Comparison of ENCODE assay signal across 1 cellular context in genomic region chr13:41008349-41008980, GRCh38.
TF ChIP-seq lines count a peak whose summit lies in the region.

No MANE protein-coding gene starts in this region.

TF ChIP-seq in GM12878, 131 proteins besides CTCF, POLR2A, EP300 and RAD21 (continued from another document and continues in another):
- TF ChIP-seq, protein P1, sequence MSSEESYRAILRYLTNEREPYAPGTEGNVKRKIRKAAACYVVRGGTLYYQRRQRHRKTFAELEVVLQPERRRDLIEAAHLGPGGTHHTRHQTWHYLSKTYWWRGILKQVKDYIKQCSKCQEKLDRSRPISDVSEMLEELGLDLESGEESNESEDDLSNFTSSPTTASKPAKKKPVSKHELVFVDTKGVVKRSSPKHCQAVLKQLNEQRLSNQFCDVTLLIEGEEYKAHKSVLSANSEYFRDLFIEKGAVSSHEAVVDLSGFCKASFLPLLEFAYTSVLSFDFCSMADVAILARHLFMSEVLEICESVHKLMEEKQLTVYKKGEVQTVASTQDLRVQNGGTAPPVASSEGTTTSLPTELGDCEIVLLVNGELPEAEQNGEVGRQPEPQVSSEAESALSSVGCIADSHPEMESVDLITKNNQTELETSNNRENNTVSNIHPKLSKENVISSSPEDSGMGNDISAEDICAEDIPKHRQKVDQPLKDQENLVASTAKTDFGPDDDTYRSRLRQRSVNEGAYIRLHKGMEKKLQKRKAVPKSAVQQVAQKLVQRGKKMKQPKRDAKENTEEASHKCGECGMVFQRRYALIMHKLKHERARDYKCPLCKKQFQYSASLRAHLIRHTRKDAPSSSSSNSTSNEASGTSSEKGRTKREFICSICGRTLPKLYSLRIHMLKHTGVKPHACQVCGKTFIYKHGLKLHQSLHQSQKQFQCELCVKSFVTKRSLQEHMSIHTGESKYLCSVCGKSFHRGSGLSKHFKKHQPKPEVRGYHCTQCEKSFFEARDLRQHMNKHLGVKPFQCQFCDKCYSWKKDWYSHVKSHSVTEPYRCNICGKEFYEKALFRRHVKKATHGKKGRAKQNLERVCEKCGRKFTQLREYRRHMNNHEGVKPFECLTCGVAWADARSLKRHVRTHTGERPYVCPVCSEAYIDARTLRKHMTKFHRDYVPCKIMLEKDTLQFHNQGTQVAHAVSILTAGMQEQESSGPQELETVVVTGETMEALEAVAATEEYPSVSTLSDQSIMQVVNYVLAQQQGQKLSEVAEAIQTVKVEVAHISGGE (CRISPR knock-in tag; IDR thresholded peaks at IDR 0.05), result no peak
- TF ChIP-seq MYB (IDR thresholded peaks at IDR 0.05; ENCODE audit: borderline replicate concordance, low read depth, low read length) (no peak), CREB1 (IDR thresholded peaks at IDR 0.05; ENCODE audit: low read depth) (peak; percentile 41; the same call in 1 of the 2 replicates), LARP7 (IDR thresholded peaks at IDR 0.05) (no peak), MTA2 (IDR thresholded peaks at IDR 0.05; ENCODE audit: low read depth) (no peak), MTA3 (IDR thresholded peaks at IDR 0.05; ENCODE audit: borderline replicate concordance, low read length) (no peak), RBBP5 (conservative IDR thresholded peaks at IDR 0.05) (no peak), FOXK2 (IDR thresholded peaks at IDR 0.05) (no peak), CREM (IDR thresholded peaks at IDR 0.05; ENCODE audit: low read depth) (peak; percentile 47; the same call in 1 of the 2 replicates), MEF2A (IDR thresholded peaks at IDR 0.05; ENCODE audit: insufficient read depth, low read depth, low read length) (no peak), HDGF (IDR thresholded peaks at IDR 0.05) (no peak), HDAC2 (IDR thresholded peaks at IDR 0.05) (no peak), IKZF2 (IDR thresholded peaks at IDR 0.05) (no peak), NR2C2 (IDR thresholded peaks at IDR 0.05; ENCODE audit: borderline replicate concordance, control insufficient read depth, insufficient read length, low read depth) (no peak), GABPA (IDR thresholded peaks at IDR 0.05; ENCODE audit: low read depth) (no peak), BCL11A (IDR thresholded peaks at IDR 0.05; ENCODE audit: low read depth, low read length) (0 out of 2 replicates have a peak, but pooled peaks have one; percentile 36), POU2F2 (IDR thresholded peaks at IDR 0.05; ENCODE audit: borderline replicate concordance, low read depth, low read length) (no peak), JUND (IDR thresholded peaks at IDR 0.05; ENCODE audit: low read depth, low read length) (no peak), SREBF1 (IDR thresholded peaks at IDR 0.05; ENCODE audit: low read length) (no peak), PAX5 (IDR thresholded peaks at IDR 0.05; ENCODE audit: borderline replicate concordance, low read depth, low read length) (no peak), KDM1A (IDR thresholded peaks at IDR 0.05; ENCODE audit: borderline replicate concordance) (no peak), TCF3 (IDR thresholded peaks at IDR 0.05; ENCODE audit: borderline replicate concordance, insufficient read depth, low read depth, low read length) (no peak), IRF5 (IDR thresholded peaks at IDR 0.05; ENCODE audit: borderline replicate concordance) (no peak), RFX5 (IDR thresholded peaks at IDR 0.05; ENCODE audit: low read depth, low read length) (no peak), NFIC (IDR thresholded peaks at IDR 0.05; ENCODE audit: low read depth, low read length) (peak; percentile 74), NRF1 (conservative IDR thresholded peaks at IDR 0.05; ENCODE audit: low read depth, low read length) (no peak), RAD51 (IDR thresholded peaks at IDR 0.05) (no peak), DPF2 (IDR thresholded peaks at IDR 0.05) (no peak), PRDM15 (CRISPR knock-in tag; IDR thresholded peaks at IDR 0.05) (no peak), NR2C1 (IDR thresholded peaks at IDR 0.05) (no peak), GATAD2B (conservative IDR thresholded peaks at IDR 0.05; ENCODE audit: low read depth) (no peak), IKZF1 (conservative IDR thresholded peaks at IDR 0.05) (no peak), NFXL1 (IDR thresholded peaks at IDR 0.05; ENCODE audit: borderline replicate concordance) (no peak), SPI1 (IDR thresholded peaks at IDR 0.05; ENCODE audit: borderline replicate concordance, insufficient read depth, low read depth, low read length) (no peak), ZNF217 (IDR thresholded peaks at IDR 0.05) (no peak), SRF (IDR thresholded peaks at IDR 0.05; ENCODE audit: low read depth in 2 of 2, low read length in 2 of 2) (no peak), EED (IDR thresholded peaks at IDR 0.05; ENCODE audit: low read depth) (no peak), JUNB (IDR thresholded peaks at IDR 0.05) (peak; percentile 93), NFYA (IDR thresholded peaks at IDR 0.05; ENCODE audit: borderline replicate concordance, low read depth, low read length) (no peak), NR2F1 (conservative IDR thresholded peaks at IDR 0.05) (no peak), TARDBP (IDR thresholded peaks at IDR 0.05; ENCODE audit: borderline replicate concordance) (no peak)
- TF ChIP-seq, protein P2, sequence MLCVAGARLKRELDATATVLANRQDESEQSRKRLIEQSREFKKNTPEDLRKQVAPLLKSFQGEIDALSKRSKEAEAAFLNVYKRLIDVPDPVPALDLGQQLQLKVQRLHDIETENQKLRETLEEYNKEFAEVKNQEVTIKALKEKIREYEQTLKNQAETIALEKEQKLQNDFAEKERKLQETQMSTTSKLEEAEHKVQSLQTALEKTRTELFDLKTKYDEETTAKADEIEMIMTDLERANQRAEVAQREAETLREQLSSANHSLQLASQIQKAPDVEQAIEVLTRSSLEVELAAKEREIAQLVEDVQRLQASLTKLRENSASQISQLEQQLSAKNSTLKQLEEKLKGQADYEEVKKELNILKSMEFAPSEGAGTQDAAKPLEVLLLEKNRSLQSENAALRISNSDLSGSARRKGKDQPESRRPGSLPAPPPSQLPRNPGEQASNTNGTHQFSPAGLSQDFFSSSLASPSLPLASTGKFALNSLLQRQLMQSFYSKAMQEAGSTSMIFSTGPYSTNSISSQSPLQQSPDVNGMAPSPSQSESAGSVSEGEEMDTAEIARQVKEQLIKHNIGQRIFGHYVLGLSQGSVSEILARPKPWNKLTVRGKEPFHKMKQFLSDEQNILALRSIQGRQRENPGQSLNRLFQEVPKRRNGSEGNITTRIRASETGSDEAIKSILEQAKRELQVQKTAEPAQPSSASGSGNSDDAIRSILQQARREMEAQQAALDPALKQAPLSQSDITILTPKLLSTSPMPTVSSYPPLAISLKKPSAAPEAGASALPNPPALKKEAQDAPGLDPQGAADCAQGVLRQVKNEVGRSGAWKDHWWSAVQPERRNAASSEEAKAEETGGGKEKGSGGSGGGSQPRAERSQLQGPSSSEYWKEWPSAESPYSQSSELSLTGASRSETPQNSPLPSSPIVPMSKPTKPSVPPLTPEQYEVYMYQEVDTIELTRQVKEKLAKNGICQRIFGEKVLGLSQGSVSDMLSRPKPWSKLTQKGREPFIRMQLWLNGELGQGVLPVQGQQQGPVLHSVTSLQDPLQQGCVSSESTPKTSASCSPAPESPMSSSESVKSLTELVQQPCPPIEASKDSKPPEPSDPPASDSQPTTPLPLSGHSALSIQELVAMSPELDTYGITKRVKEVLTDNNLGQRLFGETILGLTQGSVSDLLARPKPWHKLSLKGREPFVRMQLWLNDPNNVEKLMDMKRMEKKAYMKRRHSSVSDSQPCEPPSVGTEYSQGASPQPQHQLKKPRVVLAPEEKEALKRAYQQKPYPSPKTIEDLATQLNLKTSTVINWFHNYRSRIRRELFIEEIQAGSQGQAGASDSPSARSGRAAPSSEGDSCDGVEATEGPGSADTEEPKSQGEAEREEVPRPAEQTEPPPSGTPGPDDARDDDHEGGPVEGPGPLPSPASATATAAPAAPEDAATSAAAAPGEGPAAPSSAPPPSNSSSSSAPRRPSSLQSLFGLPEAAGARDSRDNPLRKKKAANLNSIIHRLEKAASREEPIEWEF (IDR thresholded peaks at IDR 0.05; ENCODE audit: insufficient replicate concordance, low read depth, low read length), result no peak
- TF ChIP-seq, protein P3, sequence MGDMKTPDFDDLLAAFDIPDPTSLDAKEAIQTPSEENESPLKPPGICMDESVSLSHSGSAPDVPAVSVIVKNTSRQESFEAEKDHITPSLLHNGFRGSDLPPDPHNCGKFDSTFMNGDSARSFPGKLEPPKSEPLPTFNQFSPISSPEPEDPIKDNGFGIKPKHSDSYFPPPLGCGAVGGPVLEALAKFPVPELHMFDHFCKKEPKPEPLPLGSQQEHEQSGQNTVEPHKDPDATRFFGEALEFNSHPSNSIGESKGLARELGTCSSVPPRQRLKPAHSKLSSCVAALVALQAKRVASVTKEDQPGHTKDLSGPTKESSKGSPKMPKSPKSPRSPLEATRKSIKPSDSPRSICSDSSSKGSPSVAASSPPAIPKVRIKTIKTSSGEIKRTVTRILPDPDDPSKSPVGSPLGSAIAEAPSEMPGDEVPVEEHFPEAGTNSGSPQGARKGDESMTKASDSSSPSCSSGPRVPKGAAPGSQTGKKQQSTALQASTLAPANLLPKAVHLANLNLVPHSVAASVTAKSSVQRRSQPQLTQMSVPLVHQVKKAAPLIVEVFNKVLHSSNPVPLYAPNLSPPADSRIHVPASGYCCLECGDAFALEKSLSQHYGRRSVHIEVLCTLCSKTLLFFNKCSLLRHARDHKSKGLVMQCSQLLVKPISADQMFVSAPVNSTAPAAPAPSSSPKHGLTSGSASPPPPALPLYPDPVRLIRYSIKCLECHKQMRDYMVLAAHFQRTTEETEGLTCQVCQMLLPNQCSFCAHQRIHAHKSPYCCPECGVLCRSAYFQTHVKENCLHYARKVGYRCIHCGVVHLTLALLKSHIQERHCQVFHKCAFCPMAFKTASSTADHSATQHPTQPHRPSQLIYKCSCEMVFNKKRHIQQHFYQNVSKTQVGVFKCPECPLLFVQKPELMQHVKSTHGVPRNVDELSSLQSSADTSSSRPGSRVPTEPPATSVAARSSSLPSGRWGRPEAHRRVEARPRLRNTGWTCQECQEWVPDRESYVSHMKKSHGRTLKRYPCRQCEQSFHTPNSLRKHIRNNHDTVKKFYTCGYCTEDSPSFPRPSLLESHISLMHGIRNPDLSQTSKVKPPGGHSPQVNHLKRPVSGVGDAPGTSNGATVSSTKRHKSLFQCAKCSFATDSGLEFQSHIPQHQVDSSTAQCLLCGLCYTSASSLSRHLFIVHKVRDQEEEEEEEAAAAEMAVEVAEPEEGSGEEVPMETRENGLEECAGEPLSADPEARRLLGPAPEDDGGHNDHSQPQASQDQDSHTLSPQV (IDR thresholded peaks at IDR 0.05), result no peak
- TF ChIP-seq, protein P4, sequence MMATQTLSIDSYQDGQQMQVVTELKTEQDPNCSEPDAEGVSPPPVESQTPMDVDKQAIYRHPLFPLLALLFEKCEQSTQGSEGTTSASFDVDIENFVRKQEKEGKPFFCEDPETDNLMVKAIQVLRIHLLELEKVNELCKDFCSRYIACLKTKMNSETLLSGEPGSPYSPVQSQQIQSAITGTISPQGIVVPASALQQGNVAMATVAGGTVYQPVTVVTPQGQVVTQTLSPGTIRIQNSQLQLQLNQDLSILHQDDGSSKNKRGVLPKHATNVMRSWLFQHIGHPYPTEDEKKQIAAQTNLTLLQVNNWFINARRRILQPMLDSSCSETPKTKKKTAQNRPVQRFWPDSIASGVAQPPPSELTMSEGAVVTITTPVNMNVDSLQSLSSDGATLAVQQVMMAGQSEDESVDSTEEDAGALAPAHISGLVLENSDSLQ (IDR thresholded peaks at IDR 0.05), result no peak
